1 cellular context compared by ENCODE assay signal in the genomic region with DNA sequence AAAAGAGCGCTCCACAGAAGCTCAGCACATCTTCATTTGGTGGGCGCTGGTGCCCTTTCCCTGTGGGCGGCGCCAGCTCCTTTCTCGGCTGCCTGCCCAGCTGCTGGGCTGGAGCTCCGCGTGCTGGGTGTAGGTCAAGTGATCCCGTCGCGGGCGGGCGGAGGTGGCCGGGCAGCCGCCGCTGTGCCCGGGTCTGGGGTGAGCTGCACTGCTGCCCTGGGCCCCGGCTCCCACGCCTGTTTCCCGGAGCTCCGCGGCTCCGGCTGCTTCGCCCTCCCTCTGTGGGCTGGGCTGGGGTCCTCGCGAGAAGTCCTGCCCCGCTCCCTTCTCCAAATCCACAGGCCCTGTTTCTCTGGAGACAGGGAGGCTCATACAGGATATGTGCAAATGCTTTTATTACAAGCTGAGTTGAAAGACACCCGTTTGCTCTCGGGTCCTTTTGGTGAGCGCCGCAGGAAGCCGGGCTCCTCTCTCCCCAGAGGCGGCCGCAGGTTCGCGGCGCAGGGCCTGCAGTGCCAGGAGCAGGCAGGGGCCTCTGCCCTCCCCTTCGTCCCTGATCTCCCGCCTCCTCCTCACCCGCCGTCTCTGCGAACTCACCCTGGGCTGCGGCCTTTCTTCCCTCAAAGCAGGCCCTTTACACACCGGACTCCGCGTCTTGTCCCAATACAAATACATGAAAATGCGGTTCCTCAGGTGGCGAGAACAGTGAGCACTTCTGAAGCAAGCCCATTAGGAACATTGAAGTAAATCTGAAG.
A peak's percentile ranks its signal among the peaks of the same experiment; 100 is the strongest.
TF ChIP-seq lines count a peak whose summit lies in the region.

No MANE protein-coding gene starts in this region.

TF ChIP-seq in WTC11, 78 proteins besides CTCF, POLR2A, EP300 and RAD21 (continued from another document):
- TF ChIP-seq ARID4B (CRISPR knock-in tag; IDR thresholded peaks at IDR 0.05; ENCODE audit: borderline replicate concordance), result no peak
- TF ChIP-seq, protein P1, sequence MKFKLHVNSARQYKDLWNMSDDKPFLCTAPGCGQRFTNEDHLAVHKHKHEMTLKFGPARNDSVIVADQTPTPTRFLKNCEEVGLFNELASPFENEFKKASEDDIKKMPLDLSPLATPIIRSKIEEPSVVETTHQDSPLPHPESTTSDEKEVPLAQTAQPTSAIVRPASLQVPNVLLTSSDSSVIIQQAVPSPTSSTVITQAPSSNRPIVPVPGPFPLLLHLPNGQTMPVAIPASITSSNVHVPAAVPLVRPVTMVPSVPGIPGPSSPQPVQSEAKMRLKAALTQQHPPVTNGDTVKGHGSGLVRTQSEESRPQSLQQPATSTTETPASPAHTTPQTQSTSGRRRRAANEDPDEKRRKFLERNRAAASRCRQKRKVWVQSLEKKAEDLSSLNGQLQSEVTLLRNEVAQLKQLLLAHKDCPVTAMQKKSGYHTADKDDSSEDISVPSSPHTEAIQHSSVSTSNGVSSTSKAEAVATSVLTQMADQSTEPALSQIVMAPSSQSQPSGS (CRISPR knock-in tag; IDR thresholded peaks at IDR 0.05; ENCODE audit: borderline replicate concordance, low read depth), result no peak
- TF ChIP-seq ZNF317 (CRISPR knock-in tag; IDR thresholded peaks at IDR 0.05; ENCODE audit: borderline replicate concordance, low read depth), result no peak
- TF ChIP-seq ETV6 (CRISPR knock-in tag; IDR thresholded peaks at IDR 0.05), result peak; percentile 81; the same call in 1 of the 2 replicates
- peak; percentile 50; the same call in 1 of the 2 replicates for TF ChIP-seq TEAD1 (CRISPR knock-in tag; IDR thresholded peaks at IDR 0.05)
- peak; percentile 56; the same call in 1 of the 2 replicates for TF ChIP-seq USF1 (CRISPR knock-in tag; IDR thresholded peaks at IDR 0.05)
- peak; percentile 85; the same call in 1 of the 2 replicates for TF ChIP-seq RELA (CRISPR knock-in tag; IDR thresholded peaks at IDR 0.05; ENCODE audit: borderline replicate concordance)
- TF ChIP-seq ESRRA (CRISPR knock-in tag; IDR thresholded peaks at IDR 0.05; ENCODE audit: borderline replicate concordance), result peak; percentile 77; the same call in 1 of the 2 replicates
- TF ChIP-seq, protein P2, sequence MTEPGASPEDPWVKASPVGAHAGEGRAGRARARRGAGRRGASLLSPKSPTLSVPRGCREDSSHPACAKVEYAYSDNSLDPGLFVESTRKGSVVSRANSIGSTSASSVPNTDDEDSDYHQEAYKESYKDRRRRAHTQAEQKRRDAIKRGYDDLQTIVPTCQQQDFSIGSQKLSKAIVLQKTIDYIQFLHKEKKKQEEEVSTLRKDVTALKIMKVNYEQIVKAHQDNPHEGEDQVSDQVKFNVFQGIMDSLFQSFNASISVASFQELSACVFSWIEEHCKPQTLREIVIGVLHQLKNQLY (CRISPR knock-in tag; IDR thresholded peaks at IDR 0.05), result no peak
- TF ChIP-seq TP53 (CRISPR knock-in tag; IDR thresholded peaks at IDR 0.05), result peak; percentile 72; the same call in 1 of the 2 replicates
- TF ChIP-seq MAX (CRISPR knock-in tag; IDR thresholded peaks at IDR 0.05), result peak; percentile 88
- 0 out of 2 replicates have a peak, but pooled peaks have one; percentile 18 for TF ChIP-seq NR3C1 (CRISPR knock-in tag; conservative IDR thresholded peaks at IDR 0.05; ENCODE audit: low read depth)
